Comparison of ENCODE assay signal across 9 cellular contexts in genomic region chr18:76274470-76275289, GRCh38.
DNase-seq lines count a peak whose midpoint lies in the region; ATAC-seq and TF ChIP-seq lines count a peak whose summit lies in the region.
"Had no signal": no experiment of that assay in that cellular context is flagged by ENCODE, and none has a peak within 500 bp of the region (broad histone marks: within the 10 kb centered on the region; RNA-seq: fewer than 3 reads in every experiment).

No MANE protein-coding gene starts in this region.

- TF ChIP-seq CTCF in GM10266 (IDR thresholded peaks at IDR 0.05; ENCODE audit: control insufficient read depth, insufficient read depth, low read depth, missing control alignments) (peak; percentile 24), OCI-LY1 (IDR thresholded peaks at IDR 0.05; ENCODE audit: low read length) (peak; percentile 21; the same call in 1 of the 2 replicates)

- H3K9me2 ChIP-seq in OCI-LY1 (ENCODE audit: low read depth, low read length) = no peaks in the 10 kb centered on the region

- H3K9me3 ChIP-seq in OCI-LY1 (ENCODE audit: low read length) = no peaks in the 10 kb centered on the region
- H3K9me3 ChIP-seq in iPS-18a (ENCODE audit: control insufficient read depth, low read depth, low read length) = no peaks in the 10 kb centered on the region

- H3K27ac ChIP-seq in OCI-LY1 (ENCODE audit: low read depth, low read length, poor library complexity, severe bottlenecking) (no peak overlapping the region), iPS-18a (ENCODE audit: low read length) (no peak overlapping the region)

- H2AFZ ChIP-seq in OCI-LY1 (ENCODE audit: low read length) = no peak overlapping the region

- H4K20me1 ChIP-seq in OCI-LY1 (ENCODE audit: insufficient read depth, low read length) = no peaks in the 10 kb centered on the region

- no peak for ATAC-seq in GM21515 (IDR thresholded peaks at IDR 0.05; ENCODE audit: unreplicated experiment)

- H3K36me3 ChIP-seq in OCI-LY1 (ENCODE audit: insufficient read depth, low read length) (no peaks in the 10 kb centered on the region), iPS-18a (ENCODE audit: control insufficient read depth, low read depth, low read length) (no peaks in the 10 kb centered on the region)

- peaks cover 5% of the 10 kb centered on the region for H3K4me1 ChIP-seq in OCI-LY1 (ENCODE audit: insufficient read depth, low read length, severe bottlenecking)
- H3K4me1 ChIP-seq in iPS-18a (ENCODE audit: control insufficient read depth, low read depth, low read length) = no peaks in the 10 kb centered on the region

- H3K4me3 ChIP-seq in OCI-LY1 (ENCODE audit: low read depth, low read length, poor library complexity, severe bottlenecking) = no peak overlapping the region
- H3K4me3 ChIP-seq in iPS-18a (ENCODE audit: low read length) = peak overlapping the region; percentile 20

- H3K9ac ChIP-seq in OCI-LY1 (ENCODE audit: low read length) = no peak overlapping the region
- H3K9ac ChIP-seq in iPS-18a (ENCODE audit: low read length) = no peak overlapping the region

- DNase-seq in 8988T = peak; percentile 18
- no peak for DNase-seq in GM10266 (ENCODE audit: extremely low spot score)
- no peak for DNase-seq in T-helper 2 cell
- no peak for DNase-seq in NOMO-1 treated with dmso at 0.1 percent for 144 hours (lab: John Stamatoyannopoulos, UW; ENCODE audit: unreplicated experiment)
- no peak for DNase-seq in GF-D8 (lab: John Stamatoyannopoulos, UW)
- DNase-seq: activated T-cell treated with anti-CD3 and anti-CD28 coated beads, Interleukin-2, amount 50 U/mL, for 1 hour had no signal

- H3F3A ChIP-seq in OCI-LY1 (ENCODE audit: insufficient read depth, low read length) = no peaks in the 10 kb centered on the region

- H3K27me3 ChIP-seq in OCI-LY1 (ENCODE audit: insufficient read depth, low read length) (no peaks in the 10 kb centered on the region), iPS-18a (ENCODE audit: control insufficient read depth, insufficient read depth, low read length) (no peaks in the 10 kb centered on the region)

- no peak overlapping the region for H3K4me2 ChIP-seq in OCI-LY1 (ENCODE audit: low read length)

- no peaks in the 10 kb centered on the region for H3K79me2 ChIP-seq in OCI-LY1 (ENCODE audit: insufficient read depth, low read length)
